9 cellular contexts compared by ENCODE assay signal in genomic region chr9:126411225-126411947, GRCh38.
A peak's percentile ranks its signal among the peaks of the same experiment; 100 is the strongest.
DNase-seq lines count a peak whose midpoint lies in the region; ATAC-seq, FAIRE-seq and TF ChIP-seq lines count a peak whose summit lies in the region.
"Had no signal": no experiment of that assay in that cellular context is flagged by ENCODE, and none has a peak within 500 bp of the region (broad histone marks: within the 10 kb centered on the region; RNA-seq: fewer than 3 reads in every experiment).

No MANE protein-coding gene starts in this region.

- no peak overlapping the region for H3K14ac ChIP-seq in trophoblast cell (ENCODE audit: low read length)

- H3K27ac ChIP-seq in CD8-positive, alpha-beta T cell (ENCODE audit: low read depth, low read length): peak overlapping the region; percentile 38
- H3K27ac ChIP-seq in astrocyte (ENCODE audit: low read depth, low read length): no peak overlapping the region
- no peak overlapping the region for H3K27ac ChIP-seq in aorta (ENCODE audit: low read depth in 1 of 2, low read length in 2 of 2)
- no peak overlapping the region for H3K27ac ChIP-seq in trophoblast cell (ENCODE audit: low read depth, low read length)

- intact Hi-C loops in CD8-positive, alpha-beta T cell (cut with DNase I, micrococcal nuclease): loop anchor here (1.0 to 5.0 kb wide), 4 partner anchors 14 to 61 kb away; no protein-coding TSS in a partner anchor
- intact Hi-C loops in aorta (cut with DNase I): no loop called here

- no peaks in the 10 kb centered on the region for H4K20me1 ChIP-seq in astrocyte (ENCODE audit: insufficient read depth, low read length)

- peaks cover 12% of the 10 kb centered on the region for H3K36me3 Mint-ChIP-seq in CD8-positive, alpha-beta T cell
- H3K36me3 Mint-ChIP-seq in astrocyte (ENCODE audit: low read depth, unreplicated experiment): peaks cover 13% of the 10 kb centered on the region

- H3K4me1 ChIP-seq in CD8-positive, alpha-beta T cell (ENCODE audit: insufficient read depth, low read length): peaks cover 42% of the 10 kb centered on the region
- H3K4me1 ChIP-seq in astrocyte (ENCODE audit: insufficient read depth, low read length) (peaks cover 6% of the 10 kb centered on the region), aorta (ENCODE audit: control insufficient read depth in 1 of 2, insufficient read depth in 2 of 2, low read length in 2 of 2) (no peaks in the 10 kb centered on the region), trophoblast cell (ENCODE audit: control insufficient read depth in 1 of 2, insufficient read depth in 2 of 2, low read length in 2 of 2) (peaks cover 0 to 3% of the 10 kb centered on the region in 2 experiments)

- peak; percentile 89 for FAIRE-seq in GM19239 (lab: Jason Lieb, UNC)
- FAIRE-seq in astrocyte (lab: Jason Lieb, UNC): no peak

- H3K9ac ChIP-seq in astrocyte (ENCODE audit: low read length) (no peak overlapping the region), trophoblast cell (ENCODE audit: low read length) (no peak overlapping the region)

- no peak overlapping the region for H3K23ac ChIP-seq in trophoblast cell (ENCODE audit: low read length)

- H3K4me2 ChIP-seq in astrocyte (ENCODE audit: low read length): peak overlapping the region; percentile 52
- H3K4me2 ChIP-seq in trophoblast cell (ENCODE audit: low read length): no peak overlapping the region

- CTCF ChIA-PET in CD8-positive, alpha-beta T cell (lab: Charles Lee): interaction anchor here (1.0 to 3.0 kb wide), 3 partner anchors 13 to 80 kb away, joined by 3 to 11 read pairs (median 8); no protein-coding TSS in a partner anchor

- peak; percentile 92 for ATAC-seq in CD8-positive, alpha-beta T cell
- ATAC-seq in HG03460 (IDR thresholded peaks at IDR 0.05; ENCODE audit: unreplicated experiment): peak; percentile 82
- no peak for ATAC-seq in aorta (ENCODE audit: low FRiP score)
- ATAC-seq: HCT116 had no signal

- no peaks in the 10 kb centered on the region for H3K27me3 ChIP-seq in CD8-positive, alpha-beta T cell (ENCODE audit: insufficient read depth, low read length)
- H3K27me3 ChIP-seq in astrocyte (ENCODE audit: insufficient read depth, low read length): no peaks in the 10 kb centered on the region
- H3K27me3 ChIP-seq in aorta (ENCODE audit: control insufficient read depth in 1 of 2, insufficient read depth in 2 of 2, low read length in 1 of 2): no peaks in the 10 kb centered on the region
- no peaks in the 10 kb centered on the region for H3K27me3 ChIP-seq in trophoblast cell (ENCODE audit: insufficient read depth, low read length)

- WGBS in aorta, 2 donors: 87 to 89% methylated on average over 12 of the region's 12 CpGs
- WGBS in trophoblast cell (ENCODE audit: extremely low coverage, insufficient coverage, insufficient read length): no CpG with 5 or more reads among the region's 12 CpGs

- no peaks in the 10 kb centered on the region for H3K79me1 ChIP-seq in trophoblast cell (ENCODE audit: low read length)

- H3K4me3 Mint-ChIP-seq in CD8-positive, alpha-beta T cell: peak overlapping the region; percentile 81
- H3K4me3 Mint-ChIP-seq in astrocyte (ENCODE audit: unreplicated experiment): no peak overlapping the region

- H3K27ac Mint-ChIP-seq in CD8-positive, alpha-beta T cell: peak overlapping the region; percentile 93
- H3K27ac Mint-ChIP-seq in astrocyte (ENCODE audit: unreplicated experiment): no peak overlapping the region

- H2AFZ ChIP-seq in astrocyte (ENCODE audit: low read depth, low read length): no peak overlapping the region
- no peak overlapping the region for H2AFZ ChIP-seq in trophoblast cell (ENCODE audit: insufficient read depth, low read length, poor library complexity)

- peaks cover 43% of the 10 kb centered on the region for H3K4me1 Mint-ChIP-seq in CD8-positive, alpha-beta T cell (ENCODE audit: low read depth)
- H3K4me1 Mint-ChIP-seq in astrocyte (ENCODE audit: low read depth, unreplicated experiment): peaks cover 5% of the 10 kb centered on the region

- no peaks in the 10 kb centered on the region for H3K79me2 ChIP-seq in astrocyte (ENCODE audit: insufficient read depth, low read length)
- H3K79me2 ChIP-seq in trophoblast cell (ENCODE audit: control insufficient read depth, insufficient read depth, low read length, poor library complexity): no peaks in the 10 kb centered on the region

- POLR2A ChIA-PET in CD8-positive, alpha-beta T cell (lab: Charles Lee): interaction anchor here (0.7 to 1.6 kb wide), 5 partner anchors 9 to 58 kb away, joined by 3 to 4 read pairs (median 3); no protein-coding TSS in a partner anchor

- H4K91ac ChIP-seq in trophoblast cell (ENCODE audit: low read depth, low read length): no peak overlapping the region

- no peak for TF ChIP-seq CTCF in CD8-positive, alpha-beta T cell (IDR thresholded peaks at IDR 0.05)
- TF ChIP-seq CTCF in astrocyte (IDR thresholded peaks at IDR 0.05; ENCODE audit: insufficient read depth, low read depth, low read length): no peak

- no peak overlapping the region for H4K12ac ChIP-seq in trophoblast cell (ENCODE audit: low read depth, low read length)

- no peaks in the 10 kb centered on the region for H3K9me3 ChIP-seq in CD8-positive, alpha-beta T cell (ENCODE audit: low read length)
- H3K9me3 ChIP-seq in astrocyte (ENCODE audit: insufficient read depth, low read depth, low read length): no peaks in the 10 kb centered on the region
- H3K9me3 ChIP-seq in aorta (ENCODE audit: control insufficient read depth, low read length): no peaks in the 10 kb centered on the region
- no peaks in the 10 kb centered on the region for H3K9me3 ChIP-seq in trophoblast cell (ENCODE audit: insufficient read depth, low read depth, low read length)

- no peaks in the 10 kb centered on the region for H3K27me3 Mint-ChIP-seq in CD8-positive, alpha-beta T cell (ENCODE audit: low read depth)
- no peaks in the 10 kb centered on the region for H3K27me3 Mint-ChIP-seq in astrocyte (ENCODE audit: low read depth, unreplicated experiment)

- no peak overlapping the region for H3K4ac ChIP-seq in trophoblast cell (ENCODE audit: low read depth, low read length)

- H2AK5ac ChIP-seq in trophoblast cell (ENCODE audit: low read length): no peak overlapping the region

- no peak overlapping the region for H4K8ac ChIP-seq in trophoblast cell (ENCODE audit: low read depth, low read length)

- no peak overlapping the region for H2BK5ac ChIP-seq in trophoblast cell (ENCODE audit: low read depth, low read length, poor library complexity)

- DNase-seq in CD8-positive, alpha-beta T cell: peak in 2 of 7 experiments; percentile 23 to 68
- DNase-seq in GM19239 (ENCODE audit: insufficient read length, low spot score): peak; percentile 52
- peak; percentile 57 for DNase-seq in astrocyte (ENCODE audit: low read depth)
- DNase-seq in middle frontal gyrus (ENCODE audit: extremely low spot score, low spot score): no peak
- DNase-seq in aorta: no peak
- DNase-seq in NCI-H2227 (lab: John Stamatoyannopoulos, UW; ENCODE audit: unreplicated experiment): no peak
- DNase-seq in trophoblast cell: no peak

- H2BK12ac ChIP-seq in trophoblast cell (ENCODE audit: low read length): no peak overlapping the region

- no peaks in the 10 kb centered on the region for H3K9me3 Mint-ChIP-seq in CD8-positive, alpha-beta T cell
- no peaks in the 10 kb centered on the region for H3K9me3 Mint-ChIP-seq in astrocyte (ENCODE audit: unreplicated experiment)

- peak overlapping the region; percentile 40 for H3K4me3 ChIP-seq in CD8-positive, alpha-beta T cell (ENCODE audit: low read depth, low read length)
- no peak overlapping the region for H3K4me3 ChIP-seq in astrocyte (ENCODE audit: insufficient read depth, low read depth, low read length)
- no peak overlapping the region for H3K4me3 ChIP-seq in aorta (ENCODE audit: low read length in 2 of 2)
- no peak overlapping the region for H3K4me3 ChIP-seq in trophoblast cell (ENCODE audit: low read depth, low read length)

- H3K18ac ChIP-seq in trophoblast cell (ENCODE audit: low read length): no peak overlapping the region

- H2BK120ac ChIP-seq in trophoblast cell (ENCODE audit: insufficient read depth, low read length, poor library complexity): no peak overlapping the region

- no peaks in the 10 kb centered on the region for H3K36me3 ChIP-seq in CD8-positive, alpha-beta T cell (ENCODE audit: insufficient read depth, low read length)
- H3K36me3 ChIP-seq in astrocyte (ENCODE audit: insufficient read depth, low read length) (no peaks in the 10 kb centered on the region), aorta (ENCODE audit: control insufficient read depth in 1 of 2, insufficient read depth in 2 of 2, low read length in 1 of 2) (no peaks in the 10 kb centered on the region), trophoblast cell (ENCODE audit: control insufficient read depth in 1 of 2, insufficient read depth in 2 of 2, low read length in 2 of 2) (peaks cover 6 to 9% of the 10 kb centered on the region in 2 experiments)

Comparison
In these comparisons a context has a peak if more than half of its experiments do, and no peak if none do; other contexts are left out.
1. DNase-seq: peak in GM19239 (single experiment) and astrocyte (single experiment); none in middle frontal gyrus (single experiment), aorta (0 of 2), NCI-H2227 (single experiment) and trophoblast cell (0 of 2).
2. intact Hi-C loops: an anchor here in CD8-positive, alpha-beta T cell (1.0 to 5.0 kb wide); none called in aorta.